Comparison of ENCODE assay signal across 9 cellular contexts in the genomic region with DNA sequence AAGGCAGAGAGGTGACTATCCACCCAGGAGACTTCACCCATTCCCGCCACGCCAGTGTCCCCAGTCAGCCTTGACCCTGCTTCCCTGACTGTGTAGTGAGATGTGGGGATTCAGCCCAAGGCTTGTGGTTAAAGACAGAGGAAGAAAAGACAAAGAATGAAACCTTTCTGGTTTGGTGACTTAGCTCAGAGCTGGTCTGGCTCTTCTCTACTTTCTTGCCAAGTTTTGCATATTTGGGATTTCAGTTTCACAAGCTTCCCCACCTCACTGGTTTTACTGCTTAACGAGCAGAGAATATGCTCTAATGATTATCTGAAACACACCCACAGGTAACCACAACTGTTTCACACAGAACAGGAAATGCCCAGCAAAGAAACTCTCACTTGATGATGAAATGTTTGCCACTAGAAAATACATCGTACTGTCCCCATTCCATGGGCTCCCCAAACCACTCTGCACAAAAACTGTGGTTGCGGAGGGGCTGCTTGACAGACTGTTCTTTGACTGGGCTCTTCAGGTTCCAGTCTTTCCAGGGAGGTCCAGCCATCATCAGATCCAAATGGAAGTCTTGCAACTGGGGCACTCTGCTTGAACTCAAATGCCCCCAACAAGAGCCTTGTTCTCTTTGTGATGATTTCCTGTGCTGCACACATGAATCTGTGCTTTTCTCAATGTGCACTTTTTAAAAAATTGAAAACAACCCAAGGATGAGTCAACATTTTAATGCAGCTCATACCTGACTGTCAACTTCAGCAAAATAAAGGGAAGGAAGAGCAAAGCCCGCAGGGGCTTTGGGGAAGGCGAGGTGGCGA.
DNase-seq lines count a peak whose midpoint lies in the region; ATAC-seq, FAIRE-seq and TF ChIP-seq lines count a peak whose summit lies in the region.
"Had no signal": no experiment of that assay in that cellular context is flagged by ENCODE, and none has a peak within 500 bp of the region (broad histone marks: within the 10 kb centered on the region; RNA-seq: fewer than 3 reads in every experiment).

No MANE protein-coding gene starts in this region.

- H3K27me3 ChIP-seq in HUES48 (ENCODE audit: control insufficient read depth, insufficient read depth, low read length) (no peaks in the 10 kb centered on the region), upper lobe of left lung (no peaks in the 10 kb centered on the region), SJCRH30 (no peaks in the 10 kb centered on the region)

- H3K4me1 Mint-ChIP-seq in activated CD8-positive, alpha-beta T cell treated with anti-CD3 and anti-CD28 coated beads, Interleukin-2, amount 10 ng/mL, durations not matched to agents 7 days and 5 days (ENCODE audit: low read depth) = peaks cover 17% of the 10 kb centered on the region

- H3K36me3 Mint-ChIP-seq in activated CD8-positive, alpha-beta T cell treated with anti-CD3 and anti-CD28 coated beads, Interleukin-2, amount 10 ng/mL, durations not matched to agents 7 days and 5 days (ENCODE audit: low read depth) = no peaks in the 10 kb centered on the region

- H3K27me3 Mint-ChIP-seq in activated CD8-positive, alpha-beta T cell treated with anti-CD3 and anti-CD28 coated beads, Interleukin-2, amount 10 ng/mL, durations not matched to agents 7 days and 5 days (ENCODE audit: low read depth) = peaks cover 19% of the 10 kb centered on the region

- no peak overlapping the region for H3K4me3 Mint-ChIP-seq in activated CD8-positive, alpha-beta T cell treated with anti-CD3 and anti-CD28 coated beads, Interleukin-2, amount 10 ng/mL, durations not matched to agents 7 days and 5 days

- peak; percentile 48 for DNase-seq in NK-92 treated with Interleukin-12 subunit alpha and Interleukin-12 subunit beta, amount 100 ng/mL, for 24 hours (lab: John Stamatoyannopoulos, UW)
- DNase-seq in NK-92 (lab: John Stamatoyannopoulos, UW; ENCODE audit: unreplicated experiment) = no peak
- DNase-seq in activated CD8-positive, alpha-beta T cell treated with anti-CD3 and anti-CD28 coated beads, Interleukin-2, amount 10 ng/mL, durations not matched to agents 7 days and 5 days = peak; percentile 27
- DNase-seq in kidney = peak; percentile 84
- no peak for DNase-seq in upper lobe of left lung
- DNase-seq in SJCRH30 = no peak

- H3K4me3 ChIP-seq in HUES48 (ENCODE audit: low read depth, low read length) (no peak overlapping the region), kidney (ENCODE audit: low read length in 2 of 2) (no peak overlapping the region), upper lobe of left lung (no peak overlapping the region), SJCRH30 (no peak overlapping the region)
- H3K4me3 ChIP-seq: A549 had no signal

- H3K4me1 ChIP-seq in HUES48 (ENCODE audit: control insufficient read depth, insufficient read depth, low read length) (peaks cover 34% of the 10 kb centered on the region), kidney (ENCODE audit: control insufficient read depth in 1 of 2, insufficient read depth in 1 of 2, low read depth in 1 of 2, low read length in 2 of 2) (peaks cover 66 to 76% of the 10 kb centered on the region in 2 donors), upper lobe of left lung (peaks cover 49 to 63% (median 59%) of the 10 kb centered on the region in 4 donors), SJCRH30 (no peaks in the 10 kb centered on the region)

- ATAC-seq in GM21529 (IDR thresholded peaks at IDR 0.05; ENCODE audit: unreplicated experiment) = peak; percentile 91
- peak; percentile 62 for ATAC-seq in activated CD8-positive, alpha-beta T cell treated with anti-CD3 and anti-CD28 coated beads, Interleukin-2, amount 10 ng/mL, durations not matched to agents 7 days and 5 days
- peak; percentile 32 to 41 for ATAC-seq in upper lobe of left lung (ENCODE audit: low FRiP score in 2 of 2)
- ATAC-seq: A549 had no signal

- peak; percentile 52 for FAIRE-seq in kidney (lab: Jason Lieb, UNC)
- FAIRE-seq: A549 had no signal

- TF ChIP-seq POLR2A in upper lobe of left lung (IDR thresholded peaks at IDR 0.05) = no peak

- peak overlapping the region; percentile 11 for H3K27ac ChIP-seq in HUES48 (ENCODE audit: low read depth, low read length)
- peak overlapping the region; percentile 79 to 84 for H3K27ac ChIP-seq in kidney (ENCODE audit: low read depth in 2 of 2, low read length in 2 of 2)
- peak overlapping the region; percentile 9 to 68 (median 52) for H3K27ac ChIP-seq in upper lobe of left lung
- H3K27ac ChIP-seq in SJCRH30 = no peak overlapping the region

- no peaks in the 10 kb centered on the region for H3K9me3 Mint-ChIP-seq in activated CD8-positive, alpha-beta T cell treated with anti-CD3 and anti-CD28 coated beads, Interleukin-2, amount 10 ng/mL, durations not matched to agents 7 days and 5 days (ENCODE audit: insufficient read depth)

- TF ChIP-seq CTCF in kidney (IDR thresholded peaks at IDR 0.05; ENCODE audit: borderline replicate concordance, extremely low read depth, insufficient read depth) (no peak), upper lobe of left lung (IDR thresholded peaks at IDR 0.05) (no peak)

- no peaks in the 10 kb centered on the region for H3K9me3 ChIP-seq in HUES48 (ENCODE audit: control insufficient read depth, insufficient read depth, low read length)
- H3K9me3 ChIP-seq in kidney (ENCODE audit: control insufficient read depth in 1 of 2, low read length in 2 of 2) = no peaks in the 10 kb centered on the region
- no peaks in the 10 kb centered on the region for H3K9me3 ChIP-seq in upper lobe of left lung
- H3K9me3 ChIP-seq in SJCRH30 (replicated peaks) = no peaks in the 10 kb centered on the region
- H3K9me3 ChIP-seq: A549 had no signal

- POLR2A ChIA-PET in activated CD8-positive, alpha-beta T cell treated with anti-CD3 and anti-CD28 coated beads, Interleukin-2, amount 10 ng/mL, durations not matched to agents 7 days and 5 days (lab: Charles Lee) = no interaction called here

- CTCF ChIA-PET in activated CD8-positive, alpha-beta T cell treated with anti-CD3 and anti-CD28 coated beads, Interleukin-2, amount 10 ng/mL, durations not matched to agents 7 days and 5 days (lab: Charles Lee) = interaction anchor here (1.7 kb wide), 1 partner anchor 535 kb away, joined by 3 read pairs; no protein-coding TSS in a partner anchor

- TF ChIP-seq EP300 in upper lobe of left lung (IDR thresholded peaks at IDR 0.05) = peak in 1 of 4 donors; percentile 16

- H3K9ac ChIP-seq in HUES48 (ENCODE audit: low read depth, low read length) (no peak overlapping the region), kidney (ENCODE audit: low read length in 2 of 2) (peak overlapping the region in 1 of 2 donors; percentile 57)

- WGBS in upper lobe of left lung, 2 donors = 35 to 45% methylated on average over 8 of the region's 8 CpGs

- intact Hi-C loops in kidney (cut with DNase I) = no loop called here

- no peak overlapping the region for H3K27ac Mint-ChIP-seq in activated CD8-positive, alpha-beta T cell treated with anti-CD3 and anti-CD28 coated beads, Interleukin-2, amount 10 ng/mL, durations not matched to agents 7 days and 5 days

- peaks cover 64% of the 10 kb centered on the region for H3K36me3 ChIP-seq in HUES48 (ENCODE audit: control insufficient read depth, insufficient read depth, low read length)
- peaks cover 0 to 4% of the 10 kb centered on the region in 2 donors for H3K36me3 ChIP-seq in kidney (ENCODE audit: control insufficient read depth in 1 of 2, insufficient read depth in 2 of 2, low read length in 2 of 2)
- H3K36me3 ChIP-seq in upper lobe of left lung = peaks cover 0 to 5% (median 2%) of the 10 kb centered on the region in 4 donors
- H3K36me3 ChIP-seq in SJCRH30 = no peaks in the 10 kb centered on the region

Comparison
In these comparisons a context has a peak if more than half of its experiments do, and no peak if none do; other contexts are left out.
1. DNase-seq: peak in NK-92 treated with Interleukin-12 subunit alpha and Interleukin-12 subunit beta, amount 100 ng/mL, for 24 hours (single experiment), activated CD8-positive, alpha-beta T cell treated with anti-CD3 and anti-CD28 coated beads, Interleukin-2, amount 10 ng/mL, durations not matched to agents 7 days and 5 days (single experiment) and kidney (single experiment); none in NK-92 (single experiment), upper lobe of left lung (0 of 2) and SJCRH30 (0 of 2).
2. ATAC-seq: peak in every context shown above with its lines; median percentile 91 in GM21529; 62 in activated CD8-positive, alpha-beta T cell treated with anti-CD3 and anti-CD28 coated beads, Interleukin-2, amount 10 ng/mL, durations not matched to agents 7 days and 5 days; 36 in upper lobe of left lung.